8 cellular contexts compared by ENCODE assay signal in genomic region chr12:57726151-57726883, GRCh38. TPM values are rescaled to one million over a fixed set of nuclear protein-coding genes. Genes with fewer than 3 reads are reported as not detected.
DNase-seq lines count a peak whose midpoint lies in the region; TF ChIP-seq lines count a peak whose summit lies in the region.

No MANE protein-coding gene starts in this region.

- peaks cover 6% of the 10 kb centered on the region for H3K4me1 Mint-ChIP-seq in activated CD4-positive, alpha-beta T cell treated with anti-CD3 and anti-CD28 coated beads, Interleukin-2, amount 10 ng/mL, durations not matched to agents 7 days and 5 days

- peaks cover 58% of the 10 kb centered on the region for H3K36me3 Mint-ChIP-seq in activated CD4-positive, alpha-beta T cell treated with anti-CD3 and anti-CD28 coated beads, Interleukin-2, amount 10 ng/mL, durations not matched to agents 7 days and 5 days (ENCODE audit: low read depth)

- peak; percentile 78 for TF ChIP-seq CTCF in fibroblast of mammary gland (conservative IDR thresholded peaks at IDR 0.05; ENCODE audit: control insufficient read depth, insufficient read depth, low read depth, low read length)

- peak overlapping the region; percentile 89 for H3K4me3 ChIP-seq in fibroblast of mammary gland (ENCODE audit: control insufficient read depth, low read depth, low read length)

- POLR2A ChIA-PET in activated CD4-positive, alpha-beta T cell treated with anti-CD3 and anti-CD28 coated beads, Interleukin-2, amount 10 ng/mL, durations not matched to agents 7 days and 5 days (lab: Charles Lee), result interaction anchor here (0.5 to 0.6 kb wide), 2 partner anchors 9 to 112 kb away, joined by 3 read pairs; no protein-coding TSS in a partner anchor

- H3K27me3 Mint-ChIP-seq in activated CD4-positive, alpha-beta T cell treated with anti-CD3 and anti-CD28 coated beads, Interleukin-2, amount 10 ng/mL, durations not matched to agents 7 days and 5 days, result no peaks in the 10 kb centered on the region

- no peaks in the 10 kb centered on the region for H3K9me3 Mint-ChIP-seq in activated CD4-positive, alpha-beta T cell treated with anti-CD3 and anti-CD28 coated beads, Interleukin-2, amount 10 ng/mL, durations not matched to agents 7 days and 5 days

- CTCF ChIA-PET in activated CD4-positive, alpha-beta T cell treated with anti-CD3 and anti-CD28 coated beads, Interleukin-2, amount 10 ng/mL, durations not matched to agents 7 days and 5 days (lab: Charles Lee), result interaction anchor here (0.5 to 1.2 kb wide), 2 partner anchors 54 to 1032 kb away, joined by 3 to 7 read pairs; no protein-coding TSS in a partner anchor

- no peak overlapping the region for H3K27ac Mint-ChIP-seq in activated CD4-positive, alpha-beta T cell treated with anti-CD3 and anti-CD28 coated beads, Interleukin-2, amount 10 ng/mL, durations not matched to agents 7 days and 5 days

- DNase-seq in activated T-cell treated with anti-CD3 and anti-CD28 coated beads for 48 hours (ENCODE audit: low read depth) (peak; percentile 19), activated T-cell treated with anti-CD3 and anti-CD28 coated beads for 4 hours (no peak), NCI-H187 (lab: John Stamatoyannopoulos, UW) (peak; percentile 45 to 91), fibroblast of mammary gland (ENCODE audit: low read depth) (peak; percentile 80), myocyte (ENCODE audit: low read depth) (peak; percentile 89), NOMO-1 treated with dmso at 0.1 percent for 144 hours (lab: John Stamatoyannopoulos, UW; ENCODE audit: unreplicated experiment) (no peak), AML-193 (lab: John Stamatoyannopoulos, UW) (no peak)
- DNase-seq in activated CD4-positive, alpha-beta T cell treated with anti-CD3 and anti-CD28 coated beads, Interleukin-2, amount 10 ng/mL, durations not matched to agents 7 days and 5 days, result peak; percentile 16

- no peak overlapping the region for H3K4me3 Mint-ChIP-seq in activated CD4-positive, alpha-beta T cell treated with anti-CD3 and anti-CD28 coated beads, Interleukin-2, amount 10 ng/mL, durations not matched to agents 7 days and 5 days

RNA-seq across cellular contexts. Expression of gene AGAP2, which starts 12.2 kb away (rescaled TPM):
- 10 to 100 TPM; 72.6 to 73.3 TPM for total RNA-seq in activated CD4-positive, alpha-beta T cell treated with anti-CD3 and anti-CD28 coated beads, Interleukin-2, amount 10 ng/mL, durations not matched to agents 7 days and 5 days
- total RNA-seq in myocyte, result 9.8 and 30.2 TPM in 2 replicates
- polyA plus RNA-seq in myocyte (2012), result 5.1 TPM

RNA-seq across cellular contexts. Expression of gene TSPAN31, which starts 18.5 kb away (rescaled TPM):
- 10 to 100 TPM; 18.6 to 22.3 TPM for total RNA-seq in activated CD4-positive, alpha-beta T cell treated with anti-CD3 and anti-CD28 coated beads, Interleukin-2, amount 10 ng/mL, durations not matched to agents 7 days and 5 days
- 50.7 and 141 TPM in 2 replicates for total RNA-seq in myocyte
- 58.6 TPM for polyA plus RNA-seq in myocyte (2012)

RNA-seq across cellular contexts. Expression of gene CDK4, which starts 25.8 kb away (rescaled TPM):
- total RNA-seq in activated CD4-positive, alpha-beta T cell treated with anti-CD3 and anti-CD28 coated beads, Interleukin-2, amount 10 ng/mL, durations not matched to agents 7 days and 5 days, result 100 to 1,000 TPM in 1 of 2 experiments, 10 to 100 TPM in 1; 84.4 to 104 TPM
- 175 and 180 TPM in 2 replicates for total RNA-seq in myocyte
- 153 TPM for polyA plus RNA-seq in myocyte (2012)

RNA-seq across cellular contexts. Expression of gene MARCHF9, which starts 28.6 kb away (rescaled TPM):
- 10 to 100 TPM; 23.7 to 27.2 TPM for total RNA-seq in activated CD4-positive, alpha-beta T cell treated with anti-CD3 and anti-CD28 coated beads, Interleukin-2, amount 10 ng/mL, durations not matched to agents 7 days and 5 days
- 8.7 and 9.1 TPM in 2 replicates for total RNA-seq in myocyte
- 14.4 TPM for polyA plus RNA-seq in myocyte (2012)

RNA-seq across cellular contexts. Expression of gene OS9, which starts 32.4 kb away (rescaled TPM):
- total RNA-seq in activated CD4-positive, alpha-beta T cell treated with anti-CD3 and anti-CD28 coated beads, Interleukin-2, amount 10 ng/mL, durations not matched to agents 7 days and 5 days, result 100 to 1,000 TPM; 138 to 142 TPM
- total RNA-seq in myocyte, result 288 and 306 TPM in 2 replicates
- polyA plus RNA-seq in myocyte (2012), result 229 TPM

Comparison
In these comparisons a context has a peak if more than half of its experiments do, and no peak if none do; other contexts are left out.
1. DNase-seq: peak in activated T-cell treated with anti-CD3 and anti-CD28 coated beads for 48 hours (single experiment), NCI-H187 (2 of 2), activated CD4-positive, alpha-beta T cell treated with anti-CD3 and anti-CD28 coated beads, Interleukin-2, amount 10 ng/mL, durations not matched to agents 7 days and 5 days (single experiment), fibroblast of mammary gland (single experiment) and myocyte (single experiment); none in activated T-cell treated with anti-CD3 and anti-CD28 coated beads for 4 hours (single experiment), NOMO-1 treated with dmso at 0.1 percent for 144 hours (single experiment) and AML-193 (0 of 2).